20 cellular contexts compared by ENCODE assay signal in the genomic region with DNA sequence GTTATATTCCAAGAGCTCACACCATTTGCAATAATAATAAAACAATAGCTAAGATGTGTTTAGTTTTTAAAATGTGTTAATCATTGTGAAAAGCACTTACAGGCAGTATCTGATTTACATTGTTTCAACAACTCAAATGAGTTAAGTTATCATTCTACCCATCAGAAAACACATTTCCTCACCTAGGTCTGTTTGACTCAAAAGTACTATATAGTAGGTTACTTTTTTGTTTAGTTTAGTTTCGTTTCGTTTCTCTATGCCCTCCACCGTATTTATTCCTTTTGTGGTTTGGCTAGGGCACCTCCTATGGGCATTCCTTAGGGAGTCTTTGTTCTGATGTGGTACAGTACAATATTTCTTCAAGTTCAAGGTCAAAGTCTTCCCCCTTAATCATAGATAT.
DNase-seq lines count a peak whose midpoint lies in the region; ATAC-seq, FAIRE-seq and TF ChIP-seq lines count a peak whose summit lies in the region.
"Had no signal": no experiment of that assay in that cellular context is flagged by ENCODE, and none has a peak within 500 bp of the region (broad histone marks: within the 10 kb centered on the region; RNA-seq: fewer than 3 reads in every experiment).

No MANE protein-coding gene starts in this region.

- peaks cover 18% of the 10 kb centered on the region for H3K36me3 ChIP-seq in CD4-positive, CD25-positive, alpha-beta regulatory T cell (ENCODE audit: control insufficient read depth, insufficient read depth, low read length)
- H3K36me3 ChIP-seq in SK-N-MC (ENCODE audit: insufficient read depth, low read length) (peaks cover 54% of the 10 kb centered on the region), GM12878 (ENCODE audit: control insufficient read depth in 2 of 2, insufficient read depth in 2 of 2, low read length in 1 of 2) (peaks cover 28 to 30% of the 10 kb centered on the region in 2 experiments; a peak in 3 of 4 replicates), stomach (peaks cover 0 to 9% (median 3%) of the 10 kb centered on the region in 4 donors)
- H3K36me3 ChIP-seq: BE2C, HAP-1 had no signal

- TF ChIP-seq EP300 in A549 (IDR thresholded peaks at IDR 0.05) (no peak), GM12878 (IDR thresholded peaks at IDR 0.05; ENCODE audit: borderline replicate concordance in 1 of 2, control insufficient read depth in 1 of 2, low read depth in 2 of 2, low read length in 2 of 2) (no peak), stomach (IDR thresholded peaks at IDR 0.05) (no peak)

- 15% methylated on average over 3 of the region's 3 CpGs for WGBS in A549 (ENCODE audit: missing lambda C conversion rate)
- WGBS in GM12878 (ENCODE audit: insufficient coverage, insufficient replicate concordance, low lambda C conversion rate, missing lambda C conversion rate) = 100% methylated on average over 3 of the region's 3 CpGs
- 40 to 63% (median 43%) methylated on average over 3 of the region's 3 CpGs for WGBS in stomach, 5 donors

- TSS peak; percentile 33 for BruUV-seq in GM12878 (replicated peaks; lab: Mats Ljungman, UMichigan)

- H3K4me1 ChIP-seq in A549 = no peaks in the 10 kb centered on the region
- H3K4me1 ChIP-seq in CD4-positive, CD25-positive, alpha-beta regulatory T cell (ENCODE audit: control insufficient read depth, insufficient read depth, low read length, poor library complexity, severe bottlenecking) = peaks cover 34% of the 10 kb centered on the region
- H3K4me1 ChIP-seq in GM12878 (ENCODE audit: control insufficient read depth, insufficient read depth, low read length) = peaks cover 8% of the 10 kb centered on the region
- peaks cover 0 to 16% (median 3%) of the 10 kb centered on the region in 4 donors for H3K4me1 ChIP-seq in stomach
- H3K4me1 ChIP-seq: BE2C, HAP-1 had no signal

- no peak overlapping the region for H3K4me2 ChIP-seq in A549
- no peak overlapping the region for H3K4me2 ChIP-seq in GM12878 (ENCODE audit: control insufficient read depth, insufficient read depth)

- no peak overlapping the region for H2AFZ ChIP-seq in GM12878 (ENCODE audit: control insufficient read depth, low read depth, low read length)

- in situ Hi-C loops in GM12878 (cut with MboI) = no loop called here

- H3K27ac Mint-ChIP-seq in CD4-positive, CD25-positive, alpha-beta regulatory T cell = peak overlapping the region in 2 of 3 donors; percentile 52
- H3K27ac Mint-ChIP-seq: HFFc6 had no signal

- no peak for ATAC-seq in A549
- no peak for ATAC-seq in CD4-positive, CD25-positive, alpha-beta regulatory T cell (ENCODE audit: low read depth in 2 of 2)
- no peak for ATAC-seq in GM12878

- DNase-seq in A549 (ENCODE audit: low read depth in 1 of 2, low spot score in 1 of 2) = no peak
- no peak for DNase-seq in CD4-positive, CD25-positive, alpha-beta regulatory T cell
- no peak for DNase-seq in SK-N-MC (ENCODE audit: low read depth, low spot score)
- no peak for DNase-seq in GM12878 (ENCODE audit: low read depth, low spot score)
- DNase-seq in stomach = no peak
- no peak for DNase-seq in activated effector memory CD4-positive, alpha-beta T cell treated with anti-CD3 and anti-CD28 coated beads, Interleukin-2, amount 50 U/mL, for 16 hours
- no peak for DNase-seq in activated CD4-positive, alpha-beta T cell treated with anti-CD3 and anti-CD28 coated beads for 1 hour
- no peak for DNase-seq in effector CD8-positive, alpha-beta T cell (lab: John Stamatoyannopoulos, UW)
- DNase-seq: DMS 273 treated with DMSO at 0.1 percent for 48 hours, GOT3 had no signal

- no peaks in the 10 kb centered on the region for H3K9me3 ChIP-seq in A549
- no peaks in the 10 kb centered on the region for H3K9me3 ChIP-seq in CD4-positive, CD25-positive, alpha-beta regulatory T cell (ENCODE audit: control insufficient read depth in 2 of 2, low read length in 2 of 2)
- no peaks in the 10 kb centered on the region for H3K9me3 ChIP-seq in SK-N-MC (ENCODE audit: low read depth, low read length)
- no peaks in the 10 kb centered on the region; the same call in 2 of the 3 replicates for H3K9me3 ChIP-seq in GM12878 (replicated peaks; ENCODE audit: control insufficient read depth, insufficient read depth, low read length)
- H3K9me3 ChIP-seq in stomach = no peaks in the 10 kb centered on the region
- H3K9me3 ChIP-seq: BE2C, HAP-1 had no signal

- intact Hi-C loops in GM12878 (cut with micrococcal nuclease; ENCODE audit: unreplicated experiment) = no loop called here
- intact Hi-C loops in stomach (cut with DNase I; ENCODE audit: low total_unique reads) = loop anchor here (10.0 kb wide), 1 partner anchor 233 kb away; no protein-coding TSS in a partner anchor

- peaks cover 0 to 2% (median 0%) of the 10 kb centered on the region in 7 donors for H3K9me3 Mint-ChIP-seq in CD4-positive, CD25-positive, alpha-beta regulatory T cell
- H3K9me3 Mint-ChIP-seq: CD8-positive, alpha-beta memory T cell; HFFc6 had no signal

- no peaks in the 10 kb centered on the region; the same call in 1 of the 2 replicates for H3K79me2 ChIP-seq in GM12878 (ENCODE audit: control insufficient read depth, insufficient read depth, low read length)

- no peak overlapping the region for H3K4me3 Mint-ChIP-seq in CD4-positive, CD25-positive, alpha-beta regulatory T cell
- H3K4me3 Mint-ChIP-seq: HFFc6 had no signal

- SMC1A ChIA-PET in GM12878 (lab: Charles Lee; ENCODE audit: uncharacterized antibody, unreplicated experiment) = interaction anchor here (0.6 to 5.5 kb wide), 8 partner anchors 14 to 240 kb away, joined by 3 to 70 read pairs (median 3); no protein-coding TSS in a partner anchor

- H3K9ac ChIP-seq in SK-N-MC (ENCODE audit: insufficient read length) = peak overlapping the region; percentile 17
- H3K9ac ChIP-seq in GM12878 (ENCODE audit: control insufficient read depth, insufficient read depth, low read length) = no peak overlapping the region

- CTCF ChIA-PET in A549 (lab: Yijun Ruan, JAX) = interaction anchor here (0.6 to 8.1 kb wide), 32 partner anchors 8 to 1331 kb away, joined by 3 to 116 read pairs (median 4); a partner anchor contains a TSS
- CTCF ChIA-PET in GM12878 (lab: Yijun Ruan, JAX) = interaction anchor here (0.6 to 5.4 kb wide), 11 partner anchors 11 to 359 kb away, joined by 3 to 125 read pairs (median 4); a partner anchor contains a TSS

- no peaks in the 10 kb centered on the region for H3K27me3 ChIP-seq in CD4-positive, CD25-positive, alpha-beta regulatory T cell (ENCODE audit: control insufficient read depth, insufficient read depth, low read length)
- H3K27me3 ChIP-seq in GM12878 (replicated peaks in 1 of 2; ENCODE audit: control insufficient read depth in 2 of 2, insufficient read depth in 2 of 2, low read length in 1 of 2) = no peaks in the 10 kb centered on the region
- peaks cover 0 to 25% (median 0%) of the 10 kb centered on the region in 3 donors for H3K27me3 ChIP-seq in stomach

- H3K27me3 Mint-ChIP-seq in CD4-positive, CD25-positive, alpha-beta regulatory T cell = no peaks in the 10 kb centered on the region
- H3K27me3 Mint-ChIP-seq: CD4-positive, alpha-beta T cell had no signal

- TF ChIP-seq POLR2A in A549 (IDR thresholded peaks at IDR 0.05; ENCODE audit: low read length) (no peak), GM12878 (IDR thresholded peaks at IDR 0.05; ENCODE audit: low read depth, low read length) (no peak), stomach (IDR thresholded peaks at IDR 0.05) (no peak)

- POLR2A ChIA-PET in A549 (lab: Yijun Ruan, JAX) = no interaction called here
- POLR2A ChIA-PET in GM12878 (lab: Charles Lee) = no interaction called here

- H3K27ac ChIP-seq in A549 (no peak overlapping the region), SK-N-MC (peak overlapping the region; percentile 98), GM12878 (ENCODE audit: control insufficient read depth, insufficient read depth) (no peak overlapping the region), stomach (no peak overlapping the region)
- H3K27ac ChIP-seq in CD4-positive, CD25-positive, alpha-beta regulatory T cell (ENCODE audit: insufficient read depth, low read length, poor library complexity, severe bottlenecking) = no peak overlapping the region
- H3K27ac ChIP-seq: 22Rv1, C4-2B had no signal

- H3K36me3 Mint-ChIP-seq in CD4-positive, CD25-positive, alpha-beta regulatory T cell = peaks cover 35% of the 10 kb centered on the region

- TF ChIP-seq CTCF in A549 (IDR thresholded peaks at IDR 0.05) (no peak), GM12878 (IDR thresholded peaks at IDR 0.05 in 2 of 3, conservative IDR thresholded peaks at IDR 0.05 in 1 of 3; ENCODE audit: control insufficient read depth in 2 of 3, extremely low read depth in 1 of 3, insufficient read depth in 1 of 3, low read depth in 3 of 3, low read length in 3 of 3) (no peak), stomach (IDR thresholded peaks at IDR 0.05) (no peak)

- H4K20me1 ChIP-seq in GM12878 (ENCODE audit: control insufficient read depth, insufficient read depth) = no peaks in the 10 kb centered on the region

- H3K4me1 Mint-ChIP-seq in CD4-positive, CD25-positive, alpha-beta regulatory T cell = peaks cover 5 to 47% (median 28%) of the 10 kb centered on the region in 4 donors

- TF ChIP-seq RAD21 in A549 (conservative IDR thresholded peaks at IDR 0.05 in 1 of 2, IDR thresholded peaks at IDR 0.05 in 1 of 2) (no peak), GM12878 (IDR thresholded peaks at IDR 0.05; ENCODE audit: insufficient read depth, low read depth, low read length) (no peak)

- FAIRE-seq in A549 (lab: Jason Lieb, UNC) (no peak), GM12878 (lab: Jason Lieb, UNC) (no peak)
- FAIRE-seq: A204.1, D721Med, H54 had no signal

- RAD21 ChIA-PET in GM12878 (lab: Charles Lee; ENCODE audit: unreplicated experiment) = interaction anchor here (1.1 to 2.9 kb wide), 4 partner anchors 27 to 236 kb away, joined by 3 to 30 read pairs (median 8); no protein-coding TSS in a partner anchor

- H3K4me3 ChIP-seq in A549 (no peak overlapping the region), SK-N-MC (no peak overlapping the region), GM12878 (no peak overlapping the region), stomach (no peak overlapping the region)
- H3K4me3 ChIP-seq in CD4-positive, CD25-positive, alpha-beta regulatory T cell (ENCODE audit: low read depth, low read length) = peak overlapping the region; percentile 35
- H3K4me3 ChIP-seq: HAP-1 had no signal

TF ChIP-seq in A549, 52 proteins besides CTCF, POLR2A, EP300 and RAD21:
- TF ChIP-seq GATA3 (IDR thresholded peaks at IDR 0.05; ENCODE audit: borderline replicate concordance) (no peak), CBX8 (IDR thresholded peaks at IDR 0.05) (peak; percentile 81; the same call in 1 of the 2 replicates)

TF ChIP-seq in GM12878, 131 proteins besides CTCF, POLR2A, EP300 and RAD21 (continues in another document):
- TF ChIP-seq ZNF384 (IDR thresholded peaks at IDR 0.05; ENCODE audit: borderline replicate concordance, low read depth, low read length) (no peak), ATF7 (IDR thresholded peaks at IDR 0.05; ENCODE audit: low read depth) (no peak), CBX3 (IDR thresholded peaks at IDR 0.05; ENCODE audit: borderline replicate concordance, low read depth) (no peak)
